ENCODE assay signal across 8 cellular contexts in genomic region chr12:57868870-57869609, GRCh38. TPM values are rescaled to one million over a fixed set of nuclear protein-coding genes. Genes with fewer than 3 reads are reported as not detected.
A peak's percentile ranks its signal among the peaks of the same experiment; 100 is the strongest.
DNase-seq lines count a peak whose midpoint lies in the region; ATAC-seq, FAIRE-seq and TF ChIP-seq lines count a peak whose summit lies in the region.

No MANE protein-coding gene starts in this region.

- H2AK5ac ChIP-seq in mesendoderm (ENCODE audit: low read length) = no peak overlapping the region

- DNase-seq in NCI-H1694 (lab: John Stamatoyannopoulos, UW) (peak; percentile 92), cerebellar nuclear complex (lab: John Stamatoyannopoulos, UW) (peak; percentile 31 to 72), mesendoderm (no peak), transverse colon (no peak), D721Med (ENCODE audit: insufficient read length, low spot score) (no peak), RCC 7860 (ENCODE audit: low spot score) (no peak)

- no peak for TF ChIP-seq POLR2A in transverse colon (IDR thresholded peaks at IDR 0.05)

- H3K4me1 ChIP-seq in mesendoderm (ENCODE audit: control insufficient read depth, low read depth, low read length) = no peaks in the 10 kb centered on the region
- H3K4me1 ChIP-seq in transverse colon = peaks cover 13 to 39% (median 19%) of the 10 kb centered on the region in 4 donors

- no peaks in the 10 kb centered on the region for H3K79me2 ChIP-seq in mesendoderm (ENCODE audit: control insufficient read depth, insufficient read depth, low read length)

- in situ Hi-C loops in transverse colon (cut with MboI; ENCODE audit: low pct_ligation_motif_present in 1 of 4, low pct_unique_long_range_greater_than_20kb in 1 of 4, low sequenced_read_pairs in 3 of 4) = no loop called here

- no peak overlapping the region for H3K56ac ChIP-seq in mesendoderm (ENCODE audit: low read length)

- ATAC-seq in GM21825 (IDR thresholded peaks at IDR 0.05; ENCODE audit: unreplicated experiment) (no peak), HG02981 (IDR thresholded peaks at IDR 0.05; ENCODE audit: unreplicated experiment) (no peak)

- H3K36me3 ChIP-seq in mesendoderm (ENCODE audit: control insufficient read depth, insufficient read depth, low read length) = no peaks in the 10 kb centered on the region
- no peaks in the 10 kb centered on the region for H3K36me3 ChIP-seq in transverse colon

- no peak for TF ChIP-seq EP300 in transverse colon (IDR thresholded peaks at IDR 0.05; ENCODE audit: low read depth)

- no peak overlapping the region for H2BK5ac ChIP-seq in mesendoderm (ENCODE audit: low read length)

- H3K9me3 ChIP-seq in transverse colon = no peaks in the 10 kb centered on the region

- no peaks in the 10 kb centered on the region for H3K79me1 ChIP-seq in mesendoderm (ENCODE audit: low read length)

- TF ChIP-seq CTCF in transverse colon (IDR thresholded peaks at IDR 0.05) (no peak), D721Med (IDR thresholded peaks at IDR 0.05; ENCODE audit: insufficient read depth, missing control alignments) (no peak)

- no peak overlapping the region for H3K18ac ChIP-seq in mesendoderm (ENCODE audit: low read length)

- no peak overlapping the region for H3K4ac ChIP-seq in mesendoderm (ENCODE audit: low read depth, low read length)

- no peak overlapping the region for H3K4me3 ChIP-seq in mesendoderm (ENCODE audit: low read length)
- H3K4me3 ChIP-seq in transverse colon = no peak overlapping the region

- H3K9ac ChIP-seq in mesendoderm (ENCODE audit: low read length) = no peak overlapping the region

- peak overlapping the region; percentile 9 for H3K23ac ChIP-seq in mesendoderm (ENCODE audit: low read length)

- no CpG with 5 or more reads among the region's 21 CpGs for WGBS in mesendoderm (ENCODE audit: extremely low coverage, insufficient coverage, low lambda C conversion rate)
- WGBS in transverse colon (ENCODE audit: low coverage in 1 of 2), 2 donors = 70 to 90% methylated on average over 5 to 21 of the region's 21 CpGs

- H2BK15ac ChIP-seq in mesendoderm (replicated peaks; ENCODE audit: low read depth) = no peak overlapping the region

- H3K27me3 ChIP-seq in mesendoderm (ENCODE audit: insufficient read depth, low read length, poor library complexity) (no peaks in the 10 kb centered on the region), transverse colon (no peaks in the 10 kb centered on the region)

- no peak overlapping the region for H2BK120ac ChIP-seq in mesendoderm (ENCODE audit: low read depth, low read length)

- H3K27ac ChIP-seq in mesendoderm (ENCODE audit: low read depth, low read length) = no peak overlapping the region
- peak overlapping the region; percentile 79 to 98 (median 88) for H3K27ac ChIP-seq in transverse colon

- H3K4me2 ChIP-seq in mesendoderm (ENCODE audit: low read length) = no peak overlapping the region

- H4K5ac ChIP-seq in mesendoderm (ENCODE audit: low read length) = no peak overlapping the region

- intact Hi-C loops in transverse colon (cut with DNase I; ENCODE audit: low total_unique reads) = loop anchor here (2.0 kb wide), 1 partner anchor 26 kb away; no protein-coding TSS in a partner anchor

- H4K8ac ChIP-seq in mesendoderm (ENCODE audit: low read depth, low read length) = no peak overlapping the region

- no peak for FAIRE-seq in D721Med (lab: Jason Lieb, UNC)
- no peak for FAIRE-seq in RCC 7860 (lab: Jason Lieb, UNC)

RNA-seq across cellular contexts. Expression of gene CTDSP2, which starts 22.5 kb away (rescaled TPM):
- 49.3 TPM for polyA plus RNA-seq in mesendoderm (2013, experiment 1 of 2)
- 49.4 TPM for polyA plus RNA-seq in mesendoderm (2013, experiment 2 of 2)
- total RNA-seq in transverse colon = 100 to 1,000 TPM; 174 to 268 (median 231) TPM

RNA-seq across cellular contexts. Expression of gene AVIL, which starts 50.5 kb away (rescaled TPM):
- 0.29 TPM for polyA plus RNA-seq in mesendoderm (2013, experiment 1 of 2)
- polyA plus RNA-seq in mesendoderm (2013, experiment 2 of 2) = 0.24 TPM
- 10 to 100 TPM in 2 of 4 donors, 1 to 10 TPM in 2; 3.0 to 21.1 (median 9.1) TPM for total RNA-seq in transverse colon

Comparison
In these comparisons a context has a peak if more than half of its experiments do, and no peak if none do; other contexts are left out.
1. DNase-seq: peak in NCI-H1694 (single experiment) and cerebellar nuclear complex (2 of 2); none in mesendoderm (single experiment), transverse colon (single experiment), D721Med (single experiment) and RCC 7860 (single experiment).